ENCODE assay signal across 16 cellular contexts in genomic region chr12:39327520-39327919, GRCh38.
DNase-seq lines count a peak whose midpoint lies in the region; ATAC-seq and TF ChIP-seq lines count a peak whose summit lies in the region.
"Had no signal": no experiment of that assay in that cellular context is flagged by ENCODE, and none has a peak within 500 bp of the region (broad histone marks: within the 10 kb centered on the region; RNA-seq: fewer than 3 reads in every experiment).

No MANE protein-coding gene starts in this region.

- no peak for TF ChIP-seq POLR2A in heart left ventricle (IDR thresholded peaks at IDR 0.05)

- H3K27ac ChIP-seq in heart left ventricle (peak overlapping the region in 5 of 12 donors; percentile 6 to 61 (median 24)), right cardiac atrium (ENCODE audit: low read length) (peak overlapping the region; percentile 19), osteoblast (ENCODE audit: low read depth, low read length) (no peak overlapping the region)
- H3K27ac ChIP-seq: 22Rv1, BLaER1 had no signal

- WGBS in heart left ventricle, 4 donors: 41 to 56% (median 51%) methylated on average over 1 of the region's 1 CpG
- 38% methylated on average over 1 of the region's 1 CpG for WGBS in right cardiac atrium

- intact Hi-C loops in heart left ventricle (cut with DNase I) (no loop called here), right cardiac atrium (cut with DNase I) (no loop called here)

- H3K36me3 ChIP-seq in heart left ventricle: peaks cover 0 to 58% (median 6%) of the 10 kb centered on the region in 9 donors
- no peaks in the 10 kb centered on the region for H3K36me3 ChIP-seq in osteoblast (ENCODE audit: insufficient read depth, low read length)
- H3K36me3 ChIP-seq: BLaER1 had no signal

- ATAC-seq in heart left ventricle (peak; percentile 75 to 95 (median 81)), right cardiac atrium (peak; percentile 78 to 79)
- ATAC-seq: GM23338 had no signal

- H3K4me3 ChIP-seq in heart left ventricle (no peak overlapping the region), right cardiac atrium (ENCODE audit: low read length) (no peak overlapping the region), osteoblast (ENCODE audit: insufficient read depth, low read length) (no peak overlapping the region)
- H3K4me3 ChIP-seq: BLaER1, GM23338 had no signal

- no peak overlapping the region for H2AFZ ChIP-seq in osteoblast (ENCODE audit: low read length)
- H2AFZ ChIP-seq: GM23338 had no signal

- no peaks in the 10 kb centered on the region for H4K20me1 ChIP-seq in osteoblast (ENCODE audit: insufficient read depth, low read length)
- H4K20me1 ChIP-seq: BLaER1 had no signal

- no peak for TF ChIP-seq CTCF in heart left ventricle (IDR thresholded peaks at IDR 0.05)
- TF ChIP-seq CTCF in osteoblast (IDR thresholded peaks at IDR 0.05; ENCODE audit: extremely low read depth, low read depth, low read length): no peak

- no peaks in the 10 kb centered on the region for H3K9me3 ChIP-seq in heart left ventricle
- H3K9me3 ChIP-seq in right cardiac atrium (ENCODE audit: control insufficient read depth, low read length): no peaks in the 10 kb centered on the region
- no peaks in the 10 kb centered on the region for H3K9me3 ChIP-seq in osteoblast (ENCODE audit: low read depth, low read length)
- H3K9me3 ChIP-seq: BLaER1 had no signal

- H3K4me2 ChIP-seq in osteoblast (ENCODE audit: insufficient read depth, low read length): no peak overlapping the region
- H3K4me2 ChIP-seq: BLaER1, GM23338 had no signal

- peaks cover 0 to 11% (median 0%) of the 10 kb centered on the region in 12 donors for H3K4me1 ChIP-seq in heart left ventricle
- H3K4me1 ChIP-seq in right cardiac atrium (ENCODE audit: control insufficient read depth, insufficient read depth, low read length): no peaks in the 10 kb centered on the region
- H3K4me1 ChIP-seq in osteoblast (ENCODE audit: insufficient read depth, low read length): peaks cover 9% of the 10 kb centered on the region
- H3K4me1 ChIP-seq: BLaER1 had no signal

- H3K27me3 ChIP-seq in heart left ventricle: no peaks in the 10 kb centered on the region
- H3K27me3 ChIP-seq in right cardiac atrium (ENCODE audit: control insufficient read depth, insufficient read depth): no peaks in the 10 kb centered on the region
- H3K27me3 ChIP-seq in osteoblast (ENCODE audit: insufficient read depth, low read length): no peaks in the 10 kb centered on the region
- H3K27me3 ChIP-seq: BLaER1 had no signal

- peak; percentile 23 for DNase-seq in DMS53 (lab: John Stamatoyannopoulos, UW)
- no peak for DNase-seq in DMS53 treated with DMSO at 0.1 percent for 48 hours (lab: John Stamatoyannopoulos, UW; ENCODE audit: unreplicated experiment)
- DNase-seq in heart left ventricle: peak in 1 of 5 donors; percentile 57
- peak in 2 of 3 donors; percentile 22 to 44 for DNase-seq in right cardiac atrium
- peak; percentile 18 for DNase-seq in osteoblast (ENCODE audit: insufficient read length, low spot score, missing footprints)
- DNase-seq in cortex of kidney (lab: John Stamatoyannopoulos, UW): no peak
- DNase-seq in activated CD8-positive, alpha-beta memory T cell treated with anti-CD3 and anti-CD28 coated beads, Interleukin-2, amount 50 U/mL, for 4 hours: no peak
- DNase-seq in NCI-H446 treated with DMSO at 0.1 percent for 48 hours (lab: John Stamatoyannopoulos, UW): no peak
- DNase-seq: AML-193; CD4-positive, CD25-positive, alpha-beta regulatory T cell; DMS79 treated with DMSO at 0.1 percent for 48 hours; EL; H7 had no signal

- no peaks in the 10 kb centered on the region for H3K79me2 ChIP-seq in osteoblast (ENCODE audit: insufficient read depth, low read length)

Comparison
In these comparisons a context has a peak if more than half of its experiments do, and no peak if none do; other contexts are left out.
1. DNase-seq: peak in DMS53 (single experiment), right cardiac atrium (2 of 3) and osteoblast (single experiment); none in DMS53 treated with DMSO at 0.1 percent for 48 hours (single experiment), cortex of kidney (single experiment), activated CD8-positive, alpha-beta memory T cell treated with anti-CD3 and anti-CD28 coated beads, Interleukin-2, amount 50 U/mL, for 4 hours (single experiment) and NCI-H446 treated with DMSO at 0.1 percent for 48 hours (single experiment).